29 cellular contexts compared by ENCODE assay signal in genomic region chr19:8074501-8074900, GRCh38. TPM values are rescaled to one million over a fixed set of nuclear protein-coding genes. Genes with fewer than 3 reads are reported as not detected.
A peak's percentile ranks its signal among the peaks of the same experiment; 100 is the strongest.
DNase-seq lines count a peak whose midpoint lies in the region; ATAC-seq and TF ChIP-seq lines count a peak whose summit lies in the region.
"Had no signal": no experiment of that assay in that cellular context is flagged by ENCODE, and none has a peak within 500 bp of the region (broad histone marks: within the 10 kb centered on the region; RNA-seq: fewer than 3 reads in every experiment).

No MANE protein-coding gene starts in this region.

- H3K27me3 ChIP-seq in SK-N-SH (ENCODE audit: insufficient read depth) (no peaks in the 10 kb centered on the region), endodermal cell (ENCODE audit: control insufficient read depth, insufficient read depth, low read length, poor library complexity, severe bottlenecking) (no peaks in the 10 kb centered on the region)

- H3K27me3 Mint-ChIP-seq in endodermal cell (ENCODE audit: insufficient read depth), result no peaks in the 10 kb centered on the region
- H3K27me3 Mint-ChIP-seq: CD4-positive, CD25-positive, alpha-beta regulatory T cell had no signal

- H3K9me2 ChIP-seq in SK-N-SH, result no peaks in the 10 kb centered on the region

- TF ChIP-seq CTCF in SK-N-SH (IDR thresholded peaks at IDR 0.05) (no peak), endodermal cell (conservative IDR thresholded peaks at IDR 0.05) (no peak), GM13976 (IDR thresholded peaks at IDR 0.05; ENCODE audit: borderline replicate concordance, control extremely low read depth, extremely low read depth, insufficient read depth, missing control alignments) (no peak)

- H4K20me1 ChIP-seq in SK-N-SH (ENCODE audit: insufficient read depth), result no peaks in the 10 kb centered on the region

- peak; percentile 14 for DNase-seq in SK-N-SH
- peak; percentile 49 for DNase-seq in OCI-M1 (lab: John Stamatoyannopoulos, UW)
- peak; percentile 32 for DNase-seq in endodermal cell
- DNase-seq in stimulated activated effector memory CD8-positive, alpha-beta T cell treated with anti-CD3 and anti-CD28 coated beads, Interleukin-12 subunit alpha, Interleukin-12 subunit beta, amount 100 ng/mL, for 72 hours (ENCODE audit: low spot score in 2 of 2), result no peak
- DNase-seq in GM13976 (ENCODE audit: low spot score), result no peak
- no peak for DNase-seq in epidermal melanocyte (ENCODE audit: insufficient read length, low spot score)
- DNase-seq in HUDEP-2 (lab: John Stamatoyannopoulos, UW; ENCODE audit: unreplicated experiment in 76 of 76), result no peak
- DNase-seq: CD4-positive, CD25-positive, alpha-beta regulatory T cell; DMS79 treated with DMSO at 0.1 percent for 48 hours; MM.1S; NCI-H1048; NCI-H1417; NCI-H1694; NCI-H2029 treated with DMSO at 0.1 percent for 48 hours; NCI-H2227 treated with DMSO at 0.1 percent for 48 hours; NCI-H69; SHP77; SW 1271 had no signal

- peaks cover 85% of the 10 kb centered on the region for H3K36me3 Mint-ChIP-seq in endodermal cell (ENCODE audit: low read depth)
- H3K36me3 Mint-ChIP-seq in stimulated activated effector memory CD8-positive, alpha-beta T cell treated with anti-CD3 and anti-CD28 coated beads, Interleukin-12 subunit alpha, Interleukin-12 subunit beta, amount 100 ng/mL, for 72 hours, result no peaks in the 10 kb centered on the region
- H3K36me3 Mint-ChIP-seq: CD4-positive, CD25-positive, alpha-beta regulatory T cell had no signal

- H2AFZ ChIP-seq in SK-N-SH (ENCODE audit: low read depth), result no peak overlapping the region
- H2AFZ ChIP-seq: GM23338 had no signal

- no peaks in the 10 kb centered on the region for H3F3A ChIP-seq in SK-N-SH (replicated peaks; ENCODE audit: insufficient read depth)

- H3K4me1 ChIP-seq in SK-N-SH (ENCODE audit: control insufficient read depth in 1 of 2, insufficient read depth in 2 of 2, low read depth in 1 of 2, low read length in 1 of 2) (no peaks in the 10 kb centered on the region), endodermal cell (ENCODE audit: control insufficient read depth, insufficient read depth, low read length) (no peaks in the 10 kb centered on the region)
- H3K4me1 ChIP-seq: HAP-1 had no signal

- CTCF ChIA-PET in SK-N-SH (lab: Yijun Ruan, JAX), result no interaction called here

- H3K9me3 ChIP-seq in SK-N-SH, result no peaks in the 10 kb centered on the region
- peaks cover 27% of the 10 kb centered on the region for H3K9me3 ChIP-seq in endodermal cell (ENCODE audit: control insufficient read depth, low read length)

- TF ChIP-seq RAD21 in SK-N-SH (IDR thresholded peaks at IDR 0.05; ENCODE audit: low read length), result no peak

- H3K27ac Mint-ChIP-seq in endodermal cell, result no peak overlapping the region
- peak overlapping the region; percentile 72 for H3K27ac Mint-ChIP-seq in stimulated activated effector memory CD8-positive, alpha-beta T cell treated with anti-CD3 and anti-CD28 coated beads, Interleukin-12 subunit alpha, Interleukin-12 subunit beta, amount 100 ng/mL, for 72 hours
- H3K27ac Mint-ChIP-seq: CD4-positive, CD25-positive, alpha-beta regulatory T cell; GM23338; T-helper 1 cell treated with Interleukin-12 subunit alpha and Interleukin-12 subunit beta and Interleukin-4 antibody, amounts not matched to agents 30 μg/mL and 1 μg/mL, for 36 hours had no signal

- no peak overlapping the region for H3K4me2 ChIP-seq in SK-N-SH
- H3K4me2 ChIP-seq: GM23338, KMS-11 had no signal

- POLR2A ChIA-PET in SK-N-SH (lab: Yijun Ruan, JAX), result no interaction called here

- H3K27ac ChIP-seq in SK-N-SH (ENCODE audit: low read depth in 2 of 2, low read length in 1 of 2), result no peak overlapping the region
- H3K27ac ChIP-seq in endodermal cell (ENCODE audit: low read depth, low read length), result no peak overlapping the region
- H3K27ac ChIP-seq: KMS-11, RWPE1 had no signal

- ATAC-seq in SK-N-SH treated with all-trans-retinoic acid at 6 μM for 48 hours, result no peak
- ATAC-seq in stimulated activated effector memory CD8-positive, alpha-beta T cell treated with anti-CD3 and anti-CD28 coated beads, Interleukin-12 subunit alpha, Interleukin-12 subunit beta, amount 100 ng/mL, for 72 hours, result no peak
- ATAC-seq: GM23338, Panc1 had no signal

- H3K9ac ChIP-seq in SK-N-SH (no peak overlapping the region), endodermal cell (ENCODE audit: extremely low read depth, low read length, poor library complexity, severe bottlenecking) (no peak overlapping the region)
- H3K9ac ChIP-seq: KMS-11 had no signal

- 14% methylated on average over 1 of the region's 1 CpG for WGBS in SK-N-SH (ENCODE audit: low lambda C conversion rate)
- WGBS in endodermal cell (ENCODE audit: insufficient coverage in 1 of 2, insufficient read length in 1 of 2), 2 experiments, result 92 to 100% methylated on average over 1 of the region's 1 CpG

- H3K4me3 ChIP-seq in SK-N-SH (ENCODE audit: low read depth in 2 of 2, low read length in 1 of 2) (no peak overlapping the region), endodermal cell (ENCODE audit: low read length) (no peak overlapping the region)
- H3K4me3 ChIP-seq: GM23338, HAP-1 had no signal

- H3K4me1 Mint-ChIP-seq in endodermal cell, result no peaks in the 10 kb centered on the region
- H3K4me1 Mint-ChIP-seq in stimulated activated effector memory CD8-positive, alpha-beta T cell treated with anti-CD3 and anti-CD28 coated beads, Interleukin-12 subunit alpha, Interleukin-12 subunit beta, amount 100 ng/mL, for 72 hours, result peaks cover 10% of the 10 kb centered on the region
- H3K4me1 Mint-ChIP-seq: CD4-positive, CD25-positive, alpha-beta regulatory T cell; GM23338 had no signal

- H3K4me3 Mint-ChIP-seq in endodermal cell, result no peak overlapping the region
- no peak overlapping the region for H3K4me3 Mint-ChIP-seq in stimulated activated effector memory CD8-positive, alpha-beta T cell treated with anti-CD3 and anti-CD28 coated beads, Interleukin-12 subunit alpha, Interleukin-12 subunit beta, amount 100 ng/mL, for 72 hours
- H3K4me3 Mint-ChIP-seq: CD4-positive, CD25-positive, alpha-beta regulatory T cell; GM23338; T-helper 1 cell treated with Interleukin-12 subunit alpha and Interleukin-12 subunit beta and Interleukin-4 antibody, amounts not matched to agents 30 μg/mL and 1 μg/mL, for 36 hours had no signal

- H3K79me2 ChIP-seq in SK-N-SH (ENCODE audit: insufficient read depth), result no peaks in the 10 kb centered on the region

- TF ChIP-seq EP300 in SK-N-SH (IDR thresholded peaks at IDR 0.05; ENCODE audit: borderline replicate concordance in 1 of 2, low read depth in 1 of 2, low read length in 1 of 2), result no peak

- H3K9me3 Mint-ChIP-seq in endodermal cell, result peaks cover 9% of the 10 kb centered on the region
- H3K9me3 Mint-ChIP-seq in stimulated activated effector memory CD8-positive, alpha-beta T cell treated with anti-CD3 and anti-CD28 coated beads, Interleukin-12 subunit alpha, Interleukin-12 subunit beta, amount 100 ng/mL, for 72 hours, result peaks cover 13% of the 10 kb centered on the region

- no peaks in the 10 kb centered on the region for H3K36me3 ChIP-seq in SK-N-SH (replicated peaks in 1 of 2; ENCODE audit: control insufficient read depth in 1 of 2, insufficient read depth in 2 of 2, low read length in 1 of 2)
- H3K36me3 ChIP-seq in endodermal cell (ENCODE audit: control insufficient read depth, insufficient read depth, low read length), result peaks cover 60% of the 10 kb centered on the region
- H3K36me3 ChIP-seq: HAP-1 had no signal

- in situ Hi-C loops in GM13976 (cut with MboI; ENCODE audit: low sequenced_read_pairs, unreplicated experiment), result no loop called here

TF ChIP-seq in SK-N-SH, 30 proteins besides CTCF, POLR2A, EP300 and RAD21 (continues in another document):
- TF ChIP-seq NFIC (IDR thresholded peaks at IDR 0.05; ENCODE audit: borderline replicate concordance) (no peak), TEAD4 (IDR thresholded peaks at IDR 0.05; ENCODE audit: borderline replicate concordance, insufficient read depth) (no peak)
- TF ChIP-seq, protein P1, sequence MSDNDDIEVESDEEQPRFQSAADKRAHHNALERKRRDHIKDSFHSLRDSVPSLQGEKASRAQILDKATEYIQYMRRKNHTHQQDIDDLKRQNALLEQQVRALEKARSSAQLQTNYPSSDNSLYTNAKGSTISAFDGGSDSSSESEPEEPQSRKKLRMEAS (IDR thresholded peaks at IDR 0.05; ENCODE audit: low read depth), result no peak
- TF ChIP-seq, protein P2, sequence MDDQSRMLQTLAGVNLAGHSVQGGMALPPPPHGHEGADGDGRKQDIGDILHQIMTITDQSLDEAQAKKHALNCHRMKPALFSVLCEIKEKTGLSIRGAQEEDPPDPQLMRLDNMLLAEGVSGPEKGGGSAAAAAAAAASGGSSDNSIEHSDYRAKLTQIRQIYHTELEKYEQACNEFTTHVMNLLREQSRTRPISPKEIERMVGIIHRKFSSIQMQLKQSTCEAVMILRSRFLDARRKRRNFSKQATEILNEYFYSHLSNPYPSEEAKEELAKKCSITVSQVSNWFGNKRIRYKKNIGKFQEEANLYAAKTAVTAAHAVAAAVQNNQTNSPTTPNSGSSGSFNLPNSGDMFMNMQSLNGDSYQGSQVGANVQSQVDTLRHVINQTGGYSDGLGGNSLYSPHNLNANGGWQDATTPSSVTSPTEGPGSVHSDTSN (IDR thresholded peaks at IDR 0.05), result no peak

TF ChIP-seq in SK-N-SH treated with all-trans-retinoic acid at 6 μM for 48 hours, 23 proteins besides CTCF, POLR2A, EP300 and RAD21 (continues in another document):
- TF ChIP-seq SNAI2 (CRISPR knock-in tag; IDR thresholded peaks at IDR 0.05) (no peak), ZFP30 (CRISPR knock-in tag; IDR thresholded peaks at IDR 0.05) (no peak), BACH2 (CRISPR knock-in tag; IDR thresholded peaks at IDR 0.05; ENCODE audit: borderline replicate concordance) (no peak), PATZ1 (CRISPR knock-in tag; IDR thresholded peaks at IDR 0.05; ENCODE audit: borderline replicate concordance) (no peak), TOX (CRISPR knock-in tag; IDR thresholded peaks at IDR 0.05; ENCODE audit: borderline replicate concordance) (no peak)

RNA-seq across cellular contexts. Expression of gene CCL25, which starts 21.9 kb away (rescaled TPM):
- polyA plus RNA-seq in SK-N-SH (2012; rRNA removed), result not detected in 2 replicates
- 0.05 TPM in 1 of 2 replicates, not detected in the other for polyA plus RNA-seq in SK-N-SH (2012; cell fraction: cytosol; rRNA removed)
- polyA plus RNA-seq in SK-N-SH (2012; cell fraction: nucleus; rRNA removed), result 0.29 and 0.31 TPM in 2 replicates
- total RNA-seq in endodermal cell, result not detected
- 0.50 TPM for polyA plus RNA-seq in endodermal cell (2013, experiment 1 of 2)
- 0.54 TPM for polyA plus RNA-seq in endodermal cell (2013, experiment 2 of 2)
- total RNA-seq: A172; CD4-positive, CD25-positive, alpha-beta regulatory T cell; HT-29; NCI-H460 had no signal
- polyA plus RNA-seq: BJ had no signal

Comparison
In these comparisons a context has a peak if more than half of its experiments do, and no peak if none do; other contexts are left out.
1. DNase-seq: peak in SK-N-SH (single experiment), OCI-M1 (single experiment) and endodermal cell (single experiment); none in stimulated activated effector memory CD8-positive, alpha-beta T cell treated with anti-CD3 and anti-CD28 coated beads, Interleukin-12 subunit alpha, Interleukin-12 subunit beta, amount 100 ng/mL, for 72 hours (0 of 2), GM13976 (single experiment), epidermal melanocyte (single experiment) and HUDEP-2 (0 of 76).